20 cellular contexts compared by ENCODE assay signal in the genomic region with DNA sequence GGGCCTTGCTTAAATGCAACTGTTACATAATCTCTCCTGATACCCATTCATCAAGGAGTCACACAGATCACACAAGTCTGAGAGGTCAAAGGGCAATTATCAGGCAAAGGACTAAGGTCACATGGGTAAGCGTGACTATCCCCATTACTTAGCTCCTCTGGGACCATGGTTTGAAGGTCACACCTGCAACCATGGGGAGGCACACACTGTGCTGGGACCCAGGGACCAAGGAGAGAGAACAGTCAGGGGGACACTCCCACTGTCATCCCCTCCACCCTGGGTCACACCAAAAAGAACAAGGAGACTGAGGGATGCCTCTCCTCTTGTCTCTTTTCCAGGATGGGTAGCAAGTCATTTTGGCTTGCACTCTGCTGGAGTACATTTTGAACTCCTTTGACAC.
"Had no signal": no experiment of that assay in that cellular context is flagged by ENCODE, and none has a peak within 500 bp of the region (broad histone marks: within the 10 kb centered on the region; RNA-seq: fewer than 3 reads in every experiment).

No MANE protein-coding gene starts in this region.

- ATAC-seq: activated CD8-positive, alpha-beta memory T cell treated with anti-CD3 and anti-CD28 coated beads, Interleukin-2, amount 10 ng/mL, durations not matched to agents 7 days and 5 days; body of pancreas; left colon had no signal

- H3K4me3 Mint-ChIP-seq: activated CD4-positive, alpha-beta memory T cell treated with anti-CD3 and anti-CD28 coated beads, Interleukin-2, amount 10 ng/mL, durations not matched to agents 7 days and 5 days; activated CD8-positive, alpha-beta memory T cell treated with anti-CD3 and anti-CD28 coated beads, Interleukin-2, amount 10 ng/mL, durations not matched to agents 7 days and 5 days; activated naive CD8-positive, alpha-beta T cell treated with anti-CD3 and anti-CD28 coated beads, Interleukin-2, amount 10 ng/mL, durations not matched to agents 7 days and 5 days; mesothelial cell of epicardium; nephron; stimulated activated naive CD8-positive, alpha-beta T cell treated with anti-CD3 and anti-CD28 coated beads, Interleukin-15, Interleukin-2, amounts not matched to agents 100 ng/mL and 50 ng/mL, for 24 hours had no signal

- H3K27me3 ChIP-seq: body of pancreas, foreskin keratinocyte, suprapubic skin, upper lobe of left lung had no signal

- H3K27ac ChIP-seq: foreskin keratinocyte, lower lobe of right lung, upper lobe of left lung had no signal

- H3K4me1 ChIP-seq: body of pancreas, lower lobe of right lung, upper lobe of left lung had no signal

- H3K27me3 Mint-ChIP-seq: activated CD8-positive, alpha-beta memory T cell treated with anti-CD3 and anti-CD28 coated beads, Interleukin-2, amount 10 ng/mL, durations not matched to agents 7 days and 5 days; activated naive CD8-positive, alpha-beta T cell treated with anti-CD3 and anti-CD28 coated beads, Interleukin-2, amount 10 ng/mL, durations not matched to agents 7 days and 5 days; stimulated activated naive CD8-positive, alpha-beta T cell treated with anti-CD3 and anti-CD28 coated beads, Interleukin-15, Interleukin-2, amounts not matched to agents 100 ng/mL and 50 ng/mL, for 24 hours had no signal

- DNase-seq: activated CD4-positive, alpha-beta memory T cell treated with anti-CD3 and anti-CD28 coated beads, Interleukin-2, amount 10 ng/mL, durations not matched to agents 7 days and 5 days; activated CD4-positive, alpha-beta T cell treated with anti-CD3 and anti-CD28 coated beads for 48 hours; activated CD4-positive, CD25-positive, alpha-beta regulatory T cell; activated CD8-positive, alpha-beta memory T cell treated with anti-CD3 and anti-CD28 coated beads, Interleukin-2, amount 10 ng/mL, durations not matched to agents 7 days and 5 days; activated naive CD4-positive, alpha-beta T cell treated with Interleukin-2 at 50 U/mL for 16 hours; activated naive CD8-positive, alpha-beta T cell treated with anti-CD3 and anti-CD28 coated beads, Interleukin-2, amount 10 ng/mL, durations not matched to agents 7 days and 5 days; amygdala; body of pancreas; caudate nucleus; islet precursor cell; left colon; lower lobe of right lung; stimulated activated CD4-positive, alpha-beta T cell treated with anti-CD3 and anti-CD28 coated beads, Interleukin-2, amount 100 ng/mL, for 24 hours; T-helper 9 cell; upper lobe of left lung had no signal

- H3K36me3 ChIP-seq: lower lobe of right lung, suprapubic skin, upper lobe of left lung had no signal

- H3K9me3 ChIP-seq: suprapubic skin had no signal

- H3K27ac Mint-ChIP-seq: activated CD4-positive, alpha-beta memory T cell treated with anti-CD3 and anti-CD28 coated beads, Interleukin-2, amount 10 ng/mL, durations not matched to agents 7 days and 5 days; activated CD8-positive, alpha-beta memory T cell treated with anti-CD3 and anti-CD28 coated beads, Interleukin-2, amount 10 ng/mL, durations not matched to agents 7 days and 5 days; activated naive CD8-positive, alpha-beta T cell treated with anti-CD3 and anti-CD28 coated beads, Interleukin-2, amount 10 ng/mL, durations not matched to agents 7 days and 5 days; mesothelial cell of epicardium; nephron; stimulated activated naive CD8-positive, alpha-beta T cell treated with anti-CD3 and anti-CD28 coated beads, Interleukin-15, Interleukin-2, amounts not matched to agents 100 ng/mL and 50 ng/mL, for 24 hours had no signal

- H3K4me1 Mint-ChIP-seq: activated CD8-positive, alpha-beta memory T cell treated with anti-CD3 and anti-CD28 coated beads, Interleukin-2, amount 10 ng/mL, durations not matched to agents 7 days and 5 days; activated naive CD8-positive, alpha-beta T cell treated with anti-CD3 and anti-CD28 coated beads, Interleukin-2, amount 10 ng/mL, durations not matched to agents 7 days and 5 days; mesothelial cell of epicardium; nephron had no signal

- H3K4me3 ChIP-seq: body of pancreas, lower lobe of right lung, upper lobe of left lung had no signal
